In genomic region chr13:41458187-41458938, GRCh38 we compare ENCODE assay signal across 8 cellular contexts. TPM values are rescaled to one million over a fixed set of nuclear protein-coding genes. Genes with fewer than 3 reads are reported as not detected.
A peak's percentile ranks its signal among the peaks of the same experiment; 100 is the strongest.
DNase-seq lines count a peak whose midpoint lies in the region; ATAC-seq and TF ChIP-seq lines count a peak whose summit lies in the region.

No MANE protein-coding gene starts in this region.

- H3K4me1 ChIP-seq in urinary bladder (ENCODE audit: insufficient read depth) = no peaks in the 10 kb centered on the region

- H3K27ac ChIP-seq in urinary bladder (ENCODE audit: low read depth) = no peak overlapping the region

- H3K36me3 ChIP-seq in urinary bladder (ENCODE audit: insufficient read depth) = no peaks in the 10 kb centered on the region

- H3K4me3 ChIP-seq in NB4 (ENCODE audit: low read depth, low read length) = peak overlapping the region; percentile 47
- peak overlapping the region; percentile 71 for H3K4me3 ChIP-seq in urinary bladder (ENCODE audit: low read depth, low read length)

- intact Hi-C loops in head of caudate nucleus (cut with DNase I) = loop anchor here (5.0 kb wide), 3 partner anchors 89 to 189 kb away; no protein-coding TSS in a partner anchor

- no peak for TF ChIP-seq CTCF in NB4 (IDR thresholded peaks at IDR 0.05; ENCODE audit: low read depth, low read length)

- no peak for TF ChIP-seq POLR2A in NB4 (IDR thresholded peaks at IDR 0.05; ENCODE audit: extremely low read depth, insufficient read length)

- 6% methylated on average over 53 of the region's 53 CpGs for WGBS in urinary bladder

- peak; percentile 11 for ATAC-seq in GM21390 (IDR thresholded peaks at IDR 0.05; ENCODE audit: unreplicated experiment)

- DNase-seq in AG20443 (ENCODE audit: low spot score) (peak; percentile 49), NB4 (ENCODE audit: low read depth) (peak; percentile 53), activated gamma-delta T cell (lab: John Stamatoyannopoulos, UW) (peak; percentile 22), head of caudate nucleus (peak; percentile 32 to 83 (median 68)), occipital lobe (lab: John Stamatoyannopoulos, UW) (peak; percentile 11), NCI-H526 treated with DMSO at 0.1 percent for 48 hours (lab: John Stamatoyannopoulos, UW) (no peak)

RNA-seq across cellular contexts. Expression of gene RGCC, which starts 1.0 kb away (rescaled TPM):
- total RNA-seq in occipital lobe = 25.7 TPM
- 21.1 TPM for total RNA-seq in urinary bladder
- 50.2 TPM for polyA plus RNA-seq in urinary bladder
